Comparison of ENCODE assay signal across 7 cellular contexts in the genomic region with DNA sequence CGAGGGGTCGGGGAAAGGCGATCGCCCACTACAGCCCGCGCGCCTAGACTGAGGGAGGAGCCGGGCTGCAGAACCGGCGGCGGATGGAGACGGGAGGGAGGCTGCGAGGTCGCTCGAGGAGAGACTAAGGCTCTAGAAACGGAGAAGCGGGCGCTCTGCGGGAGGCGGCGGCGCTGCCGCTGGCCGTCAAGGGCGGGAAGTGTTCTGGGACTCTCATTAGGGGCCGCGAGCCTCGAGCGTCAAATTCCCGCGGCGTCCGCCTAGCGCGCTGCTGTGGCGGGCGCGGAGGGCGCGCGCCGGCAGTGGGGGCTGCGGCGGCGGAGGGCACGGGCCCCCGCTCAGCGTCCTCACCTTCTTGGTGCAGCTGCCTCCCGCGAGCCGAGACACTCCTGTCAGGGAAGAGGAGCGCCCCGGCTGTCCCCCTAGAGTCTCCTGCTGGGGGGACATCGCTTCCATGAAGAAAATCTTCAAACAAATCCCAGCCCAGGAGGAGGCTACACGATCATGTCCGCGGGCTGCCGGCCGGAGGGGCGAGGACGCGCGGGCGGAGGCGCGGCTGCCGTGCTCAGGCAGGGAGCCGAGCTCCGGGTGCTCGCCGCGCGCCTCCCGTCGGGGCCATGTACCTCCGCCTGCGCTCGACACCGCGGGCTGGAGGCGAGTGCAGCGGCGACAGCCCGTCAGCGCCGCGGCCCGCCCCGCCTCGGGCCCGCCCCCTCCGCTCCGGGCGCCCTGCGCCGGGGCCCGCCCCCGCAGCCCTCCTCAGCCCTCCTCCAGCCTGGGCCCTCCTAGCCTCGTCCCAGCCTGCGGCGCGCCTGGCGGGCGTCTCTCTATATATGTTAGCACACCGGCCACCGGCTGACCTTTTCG. TPM values are rescaled to one million over a fixed set of nuclear protein-coding genes. Genes with fewer than 3 reads are reported as not detected.
DNase-seq lines count a peak whose midpoint lies in the region; ATAC-seq and TF ChIP-seq lines count a peak whose summit lies in the region.

A gene with protein sequence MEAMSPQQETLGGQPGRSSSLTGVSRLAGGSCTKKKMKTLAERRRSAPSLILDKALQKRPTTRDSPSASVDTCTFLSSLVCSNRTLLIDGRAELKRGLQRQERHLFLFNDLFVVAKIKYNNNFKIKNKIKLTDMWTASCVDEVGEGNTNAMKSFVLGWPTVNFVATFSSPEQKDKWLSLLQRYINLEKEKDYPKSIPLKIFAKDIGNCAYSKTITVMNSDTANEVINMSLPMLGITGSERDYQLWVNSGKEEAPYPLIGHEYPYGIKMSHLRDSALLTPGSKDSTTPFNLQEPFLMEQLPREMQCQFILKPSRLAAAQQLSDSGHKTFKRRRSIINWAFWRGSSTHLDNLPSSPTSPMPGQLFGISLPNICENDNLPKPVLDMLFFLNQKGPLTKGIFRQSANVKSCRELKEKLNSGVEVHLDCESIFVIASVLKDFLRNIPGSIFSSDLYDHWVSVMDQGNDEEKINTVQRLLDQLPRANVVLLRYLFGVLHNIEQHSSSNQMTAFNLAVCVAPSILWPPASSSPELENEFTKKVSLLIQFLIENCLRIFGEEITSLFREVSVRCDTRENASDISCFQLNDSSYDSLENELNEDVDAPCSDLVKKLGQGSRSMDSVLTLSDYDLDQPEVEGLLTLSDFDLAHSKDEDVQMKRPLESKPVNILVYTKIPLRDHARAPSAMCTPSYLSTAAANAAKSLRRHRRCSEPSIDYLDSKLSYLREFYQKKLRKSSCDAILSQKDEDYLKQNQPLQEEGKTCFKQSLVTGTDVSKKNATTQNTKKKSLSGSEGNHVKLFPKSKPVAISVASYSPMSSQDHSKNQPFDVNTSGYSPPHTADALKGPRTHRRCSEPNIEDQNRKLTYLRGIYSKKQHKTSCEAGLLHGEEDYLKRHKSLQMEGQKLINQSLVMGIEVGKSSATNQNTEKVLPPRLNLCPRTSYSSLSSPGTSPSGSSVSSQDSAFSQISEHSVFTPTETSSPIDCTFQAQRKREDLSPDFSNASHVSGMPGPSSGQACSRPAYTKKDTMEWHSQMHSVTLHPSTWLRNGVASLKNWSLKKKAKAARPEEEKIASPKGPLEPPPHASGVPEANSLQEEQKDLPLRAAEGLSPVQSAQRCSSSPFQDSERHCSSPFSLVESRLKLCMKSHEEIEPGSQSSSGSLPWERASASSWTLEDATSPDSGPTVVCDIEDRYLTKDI (minus strand): TSS at position 662 of the 867 bp plus-strand sequence. CDS start 206 bp downstream, at position 456.

- no peaks in the 10 kb centered on the region for H3K36me3 Mint-ChIP-seq in activated B cell treated with CpG ODN at 0.5 μM for 24 hours (ENCODE audit: low read depth)
- H3K36me3 Mint-ChIP-seq in effector memory CD8-positive, alpha-beta T cell (ENCODE audit: insufficient read depth) = no peaks in the 10 kb centered on the region

- peak within 1 kb of the TSS; percentile 84 for H3K4me3 Mint-ChIP-seq in activated B cell treated with CpG ODN at 0.5 μM for 24 hours
- peak within 1 kb of the TSS; percentile 79 to 81 for H3K4me3 Mint-ChIP-seq in effector memory CD8-positive, alpha-beta T cell

- H3K9me3 Mint-ChIP-seq in activated B cell treated with CpG ODN at 0.5 μM for 24 hours = no peaks in the 10 kb centered on the region
- H3K9me3 Mint-ChIP-seq in effector memory CD8-positive, alpha-beta T cell = no peaks in the 10 kb centered on the region

- TF ChIP-seq CTCF in activated B cell treated with CpG ODN at 0.5 μM for 24 hours (IDR thresholded peaks at IDR 0.05) = no peak

- peak; percentile 86 for ATAC-seq in GM18502 (IDR thresholded peaks at IDR 0.05; ENCODE audit: poor library complexity, unreplicated experiment)
- peak; percentile 79 for ATAC-seq in HG02678 (IDR thresholded peaks at IDR 0.05; ENCODE audit: unreplicated experiment)
- ATAC-seq in activated B cell treated with CpG ODN at 0.5 μM for 24 hours (ENCODE audit: low read depth) = peak; percentile 95
- peak; percentile 89 for ATAC-seq in effector memory CD8-positive, alpha-beta T cell (replicated peaks)

- CTCF ChIA-PET in activated B cell treated with CpG ODN at 0.5 μM for 24 hours (lab: Charles Lee) = interaction anchor here (0.9 kb wide), 1 partner anchor 518 kb away, joined by 3 read pairs; no protein-coding TSS in a partner anchor

- no peak within 1 kb of the TSS for H3K27ac Mint-ChIP-seq in activated B cell treated with CpG ODN at 0.5 μM for 24 hours
- H3K27ac Mint-ChIP-seq in effector memory CD8-positive, alpha-beta T cell = peak within 1 kb of the TSS in 1 of 2 donors; percentile 24

- peaks cover 42% of the 10 kb centered on the region for H3K27me3 Mint-ChIP-seq in activated B cell treated with CpG ODN at 0.5 μM for 24 hours
- H3K27me3 Mint-ChIP-seq in effector memory CD8-positive, alpha-beta T cell = peaks cover 54 to 55% of the 10 kb centered on the region in 2 donors

- peaks cover 21% of the 10 kb centered on the region for H3K4me1 Mint-ChIP-seq in activated B cell treated with CpG ODN at 0.5 μM for 24 hours
- peaks cover 14% of the 10 kb centered on the region in 2 donors for H3K4me1 Mint-ChIP-seq in effector memory CD8-positive, alpha-beta T cell (ENCODE audit: low read depth in 2 of 2)

- DNase-seq in NCI-H1694 treated with DMSO at 0.1 percent for 48 hours (lab: John Stamatoyannopoulos, UW) (peak; percentile 11), activated B cell treated with CpG ODN at 0.5 μM for 24 hours (peak; percentile 71), lung microvascular endothelial cell (ENCODE audit: low read depth in 2 of 2) (peak; percentile 57 to 75)
- peak; percentile 25 to 45 (median 31) for DNase-seq in effector memory CD8-positive, alpha-beta T cell
- peak; percentile 47 for DNase-seq in stimulated activated CD8-positive, alpha-beta memory T cell treated with anti-CD3 and anti-CD28 coated beads, Interleukin-4, amount 100 ng/mL, for 24 hours (ENCODE audit: low read depth)

- POLR2A ChIA-PET in activated B cell treated with CpG ODN at 0.5 μM for 24 hours (lab: Charles Lee) = no interaction called here

- intact Hi-C loops in activated B cell treated with CpG ODN at 0.5 μM for 24 hours (cut with micrococcal nuclease) = loop anchor here (1.0 to 10.0 kb wide), 7 partner anchors 13 to 733 kb away; no protein-coding TSS in a partner anchor

RNA-seq across cellular contexts. Expression of the gene that starts here (rescaled TPM):
- total RNA-seq in activated B cell treated with CpG ODN at 0.5 μM for 24 hours (0.11 and 0.17 TPM in 2 replicates), lung microvascular endothelial cell (0.20 and 0.22 TPM in 2 replicates)

Comparison
In these comparisons a context has a peak if more than half of its experiments do, and no peak if none do; other contexts are left out.
1. Peak in every context shown above with its lines: DNase-seq and ATAC-seq.
2. Peak in DNase-seq and ATAC-seq in activated B cell treated with CpG ODN at 0.5 μM for 24 hours; RNA of the gene not detected or under 1 TPM.
3. Peak in DNase-seq in lung microvascular endothelial cell; RNA of the gene not detected or under 1 TPM.
4. DNase-seq: peak in every context shown above with its lines; median percentile 71 in activated B cell treated with CpG ODN at 0.5 μM for 24 hours; 66 in lung microvascular endothelial cell; 47 in stimulated activated CD8-positive, alpha-beta memory T cell treated with anti-CD3 and anti-CD28 coated beads, Interleukin-4, amount 100 ng/mL, for 24 hours; 31 in effector memory CD8-positive, alpha-beta T cell; 11 in NCI-H1694 treated with DMSO at 0.1 percent for 48 hours.